1 cellular context compared by ENCODE assay signal in genomic region chr5:147869112-147869511, GRCh38.
TF ChIP-seq lines count a peak whose summit lies in the region.

No MANE protein-coding gene starts in this region.

TF ChIP-seq in HepG2, 621 proteins besides CTCF, POLR2A, EP300 and RAD21:
- TF ChIP-seq MEIS1 (CRISPR knock-in tag; IDR thresholded peaks at IDR 0.05; ENCODE audit: borderline replicate concordance) (no peak), AHR (CRISPR knock-in tag; IDR thresholded peaks at IDR 0.05) (no peak), ZNF30 (CRISPR knock-in tag; IDR thresholded peaks at IDR 0.05) (no peak), ZNF605 (CRISPR knock-in tag; IDR thresholded peaks at IDR 0.05) (no peak), ZNF614 (CRISPR knock-in tag; IDR thresholded peaks at IDR 0.05; ENCODE audit: borderline replicate concordance) (no peak), SUZ12 (IDR thresholded peaks at IDR 0.05; ENCODE audit: low read depth, low read length) (no peak), IRX3 (CRISPR knock-in tag; IDR thresholded peaks at IDR 0.05; ENCODE audit: borderline replicate concordance, low read depth) (no peak)
- TF ChIP-seq, protein P1, sequence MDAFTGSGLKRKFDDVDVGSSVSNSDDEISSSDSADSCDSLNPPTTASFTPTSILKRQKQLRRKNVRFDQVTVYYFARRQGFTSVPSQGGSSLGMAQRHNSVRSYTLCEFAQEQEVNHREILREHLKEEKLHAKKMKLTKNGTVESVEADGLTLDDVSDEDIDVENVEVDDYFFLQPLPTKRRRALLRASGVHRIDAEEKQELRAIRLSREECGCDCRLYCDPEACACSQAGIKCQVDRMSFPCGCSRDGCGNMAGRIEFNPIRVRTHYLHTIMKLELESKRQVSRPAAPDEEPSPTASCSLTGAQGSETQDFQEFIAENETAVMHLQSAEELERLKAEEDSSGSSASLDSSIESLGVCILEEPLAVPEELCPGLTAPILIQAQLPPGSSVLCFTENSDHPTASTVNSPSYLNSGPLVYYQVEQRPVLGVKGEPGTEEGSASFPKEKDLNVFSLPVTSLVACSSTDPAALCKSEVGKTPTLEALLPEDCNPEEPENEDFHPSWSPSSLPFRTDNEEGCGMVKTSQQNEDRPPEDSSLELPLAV (CRISPR knock-in tag; conservative IDR thresholded peaks at IDR 0.05; ENCODE audit: low read depth) = no peak
